ENCODE assay signal across 15 cellular contexts in genomic region chr13:73973156-73973555, GRCh38.
DNase-seq lines count a peak whose midpoint lies in the region; ATAC-seq and TF ChIP-seq lines count a peak whose summit lies in the region.
"Had no signal": no experiment of that assay in that cellular context is flagged by ENCODE, and none has a peak within 500 bp of the region (broad histone marks: within the 10 kb centered on the region; RNA-seq: fewer than 3 reads in every experiment).

No MANE protein-coding gene starts in this region.

- no peak overlapping the region for H3K9ac ChIP-seq in MM.1S (ENCODE audit: low read length)

- no peak for DNase-seq in activated naive CD4-positive, alpha-beta T cell treated with anti-CD3 and anti-CD28 coated beads, Interleukin-2, amount 10 ng/mL, durations not matched to agents 7 days and 5 days
- DNase-seq in central memory CD8-positive, alpha-beta T cell (ENCODE audit: low spot score in 2 of 2): no peak
- DNase-seq in stimulated activated effector memory CD8-positive, alpha-beta T cell treated with anti-CD3 and anti-CD28 coated beads, Interleukin-12 subunit alpha, Interleukin-12 subunit beta, amount 100 ng/mL, for 72 hours (ENCODE audit: low spot score in 2 of 2): no peak
- DNase-seq in NCI-H345 treated with DMSO at 0.1 percent for 48 hours (lab: John Stamatoyannopoulos, UW; ENCODE audit: unreplicated experiment) (no peak), NCI-H128 (lab: John Stamatoyannopoulos, UW; ENCODE audit: unreplicated experiment) (no peak), MM.1S (no peak)
- DNase-seq: H9, NCI-H1105, NCI-H1694, NCI-H2081 treated with DMSO at 0.1 percent for 48 hours, NCI-H2227 treated with DMSO at 0.1 percent for 48 hours, NCI-H524 treated with DMSO at 0.1 percent for 48 hours had no signal

- H3K4me2 ChIP-seq in MM.1S (ENCODE audit: low read depth, low read length): no peak overlapping the region

- no peak overlapping the region for H2AFZ ChIP-seq in MM.1S (ENCODE audit: low read length)

- H3K79me2 ChIP-seq in MM.1S (ENCODE audit: low read length): peaks cover 52% of the 10 kb centered on the region

- CTCF ChIA-PET in activated naive CD4-positive, alpha-beta T cell treated with anti-CD3 and anti-CD28 coated beads, Interleukin-2, amount 10 ng/mL, durations not matched to agents 7 days and 5 days (lab: Charles Lee): no interaction called here

- H3K27ac ChIP-seq in MM.1S (ENCODE audit: low read length): no peak overlapping the region
- H3K27ac ChIP-seq: 22Rv1 had no signal

- H3F3A ChIP-seq in MM.1S (ENCODE audit: insufficient read depth, low read length): no peaks in the 10 kb centered on the region

- no peaks in the 10 kb centered on the region for H4K20me1 ChIP-seq in MM.1S (ENCODE audit: insufficient read depth, low read length)

- H3K27me3 ChIP-seq in MM.1S (replicated peaks; ENCODE audit: insufficient read depth, low read length): no peaks in the 10 kb centered on the region

- H3K4me3 Mint-ChIP-seq in activated naive CD4-positive, alpha-beta T cell treated with anti-CD3 and anti-CD28 coated beads, Interleukin-2, amount 50 U/mL, for 24 hours: no peak overlapping the region
- no peak overlapping the region for H3K4me3 Mint-ChIP-seq in activated naive CD4-positive, alpha-beta T cell treated with anti-CD3 and anti-CD28 coated beads, Interleukin-2, amount 10 ng/mL, durations not matched to agents 7 days and 5 days
- H3K4me3 Mint-ChIP-seq in IgD-negative memory B cell: peak overlapping the region; percentile 22 to 56 (median 48)
- H3K4me3 Mint-ChIP-seq in central memory CD8-positive, alpha-beta T cell: peak overlapping the region; percentile 6
- H3K4me3 Mint-ChIP-seq in stimulated activated effector memory CD8-positive, alpha-beta T cell treated with anti-CD3 and anti-CD28 coated beads, Interleukin-12 subunit alpha, Interleukin-12 subunit beta, amount 100 ng/mL, for 72 hours: peak overlapping the region; percentile 4
- H3K4me3 Mint-ChIP-seq: H9 had no signal

- peak; percentile 77 for ATAC-seq in central memory CD8-positive, alpha-beta T cell (replicated peaks; ENCODE audit: extremely low read depth, poor library complexity, severe bottlenecking)
- ATAC-seq in stimulated activated effector memory CD8-positive, alpha-beta T cell treated with anti-CD3 and anti-CD28 coated beads, Interleukin-12 subunit alpha, Interleukin-12 subunit beta, amount 100 ng/mL, for 72 hours: peak; percentile 51

- peaks cover 77% of the 10 kb centered on the region for H3K4me1 Mint-ChIP-seq in activated naive CD4-positive, alpha-beta T cell treated with anti-CD3 and anti-CD28 coated beads, Interleukin-2, amount 50 U/mL, for 24 hours
- H3K4me1 Mint-ChIP-seq in activated naive CD4-positive, alpha-beta T cell treated with anti-CD3 and anti-CD28 coated beads, Interleukin-2, amount 10 ng/mL, durations not matched to agents 7 days and 5 days: peaks cover 17% of the 10 kb centered on the region
- peaks cover 40 to 60% (median 53%) of the 10 kb centered on the region in 3 donors for H3K4me1 Mint-ChIP-seq in IgD-negative memory B cell
- peaks cover 68% of the 10 kb centered on the region for H3K4me1 Mint-ChIP-seq in central memory CD8-positive, alpha-beta T cell
- H3K4me1 Mint-ChIP-seq in stimulated activated effector memory CD8-positive, alpha-beta T cell treated with anti-CD3 and anti-CD28 coated beads, Interleukin-12 subunit alpha, Interleukin-12 subunit beta, amount 100 ng/mL, for 72 hours: peaks cover 51% of the 10 kb centered on the region

- H3K4me1 ChIP-seq in MM.1S (ENCODE audit: low read length): peaks cover 20% of the 10 kb centered on the region

- no peak for TF ChIP-seq CTCF in MM.1S (IDR thresholded peaks at IDR 0.05; ENCODE audit: low read length)

- H3K9me2 ChIP-seq in MM.1S (replicated peaks; ENCODE audit: insufficient read depth, low read length): no peaks in the 10 kb centered on the region

- no peaks in the 10 kb centered on the region for H3K36me3 ChIP-seq in MM.1S (replicated peaks; ENCODE audit: insufficient read depth, low read length)

- peak overlapping the region; percentile 56 for H3K27ac Mint-ChIP-seq in activated naive CD4-positive, alpha-beta T cell treated with anti-CD3 and anti-CD28 coated beads, Interleukin-2, amount 50 U/mL, for 24 hours
- no peak overlapping the region for H3K27ac Mint-ChIP-seq in activated naive CD4-positive, alpha-beta T cell treated with anti-CD3 and anti-CD28 coated beads, Interleukin-2, amount 10 ng/mL, durations not matched to agents 7 days and 5 days
- peak overlapping the region in 1 of 3 donors; percentile 2 for H3K27ac Mint-ChIP-seq in IgD-negative memory B cell
- H3K27ac Mint-ChIP-seq in central memory CD8-positive, alpha-beta T cell (ENCODE audit: low read depth): peak overlapping the region; percentile 20
- no peak overlapping the region for H3K27ac Mint-ChIP-seq in stimulated activated effector memory CD8-positive, alpha-beta T cell treated with anti-CD3 and anti-CD28 coated beads, Interleukin-12 subunit alpha, Interleukin-12 subunit beta, amount 100 ng/mL, for 72 hours

- no peaks in the 10 kb centered on the region for H3K27me3 Mint-ChIP-seq in activated naive CD4-positive, alpha-beta T cell treated with anti-CD3 and anti-CD28 coated beads, Interleukin-2, amount 50 U/mL, for 24 hours
- H3K27me3 Mint-ChIP-seq in activated naive CD4-positive, alpha-beta T cell treated with anti-CD3 and anti-CD28 coated beads, Interleukin-2, amount 10 ng/mL, durations not matched to agents 7 days and 5 days: no peaks in the 10 kb centered on the region
- H3K27me3 Mint-ChIP-seq in IgD-negative memory B cell: no peaks in the 10 kb centered on the region
- H3K27me3 Mint-ChIP-seq in central memory CD8-positive, alpha-beta T cell: no peaks in the 10 kb centered on the region

- H3K4me3 ChIP-seq in MM.1S (ENCODE audit: low read length): no peak overlapping the region

- H3K9me3 Mint-ChIP-seq in activated naive CD4-positive, alpha-beta T cell treated with anti-CD3 and anti-CD28 coated beads, Interleukin-2, amount 50 U/mL, for 24 hours: peaks cover 10% of the 10 kb centered on the region
- peaks cover 4% of the 10 kb centered on the region for H3K9me3 Mint-ChIP-seq in activated naive CD4-positive, alpha-beta T cell treated with anti-CD3 and anti-CD28 coated beads, Interleukin-2, amount 10 ng/mL, durations not matched to agents 7 days and 5 days
- H3K9me3 Mint-ChIP-seq in IgD-negative memory B cell: peaks cover 4 to 11% (median 6%) of the 10 kb centered on the region in 3 donors
- H3K9me3 Mint-ChIP-seq in central memory CD8-positive, alpha-beta T cell: peaks cover 5% of the 10 kb centered on the region
- no peaks in the 10 kb centered on the region for H3K9me3 Mint-ChIP-seq in stimulated activated effector memory CD8-positive, alpha-beta T cell treated with anti-CD3 and anti-CD28 coated beads, Interleukin-12 subunit alpha, Interleukin-12 subunit beta, amount 100 ng/mL, for 72 hours

- peaks cover 30% of the 10 kb centered on the region for H3K36me3 Mint-ChIP-seq in activated naive CD4-positive, alpha-beta T cell treated with anti-CD3 and anti-CD28 coated beads, Interleukin-2, amount 50 U/mL, for 24 hours
- peaks cover 22% of the 10 kb centered on the region for H3K36me3 Mint-ChIP-seq in activated naive CD4-positive, alpha-beta T cell treated with anti-CD3 and anti-CD28 coated beads, Interleukin-2, amount 10 ng/mL, durations not matched to agents 7 days and 5 days
- peaks cover 12% of the 10 kb centered on the region for H3K36me3 Mint-ChIP-seq in IgD-negative memory B cell
- peaks cover 13% of the 10 kb centered on the region for H3K36me3 Mint-ChIP-seq in central memory CD8-positive, alpha-beta T cell (ENCODE audit: insufficient read depth)
- peaks cover 6% of the 10 kb centered on the region for H3K36me3 Mint-ChIP-seq in stimulated activated effector memory CD8-positive, alpha-beta T cell treated with anti-CD3 and anti-CD28 coated beads, Interleukin-12 subunit alpha, Interleukin-12 subunit beta, amount 100 ng/mL, for 72 hours

- H3K9me3 ChIP-seq in MM.1S (replicated peaks; ENCODE audit: insufficient read depth, low read length): no peaks in the 10 kb centered on the region

Comparison
In these comparisons a context has a peak if more than half of its experiments do, and no peak if none do; other contexts are left out.
1. H3K27ac Mint-ChIP-seq: peak in activated naive CD4-positive, alpha-beta T cell treated with anti-CD3 and anti-CD28 coated beads, Interleukin-2, amount 50 U/mL, for 24 hours (single experiment) and central memory CD8-positive, alpha-beta T cell (single experiment); none in activated naive CD4-positive, alpha-beta T cell treated with anti-CD3 and anti-CD28 coated beads, Interleukin-2, amount 10 ng/mL, durations not matched to agents 7 days and 5 days (single experiment) and stimulated activated effector memory CD8-positive, alpha-beta T cell treated with anti-CD3 and anti-CD28 coated beads, Interleukin-12 subunit alpha, Interleukin-12 subunit beta, amount 100 ng/mL, for 72 hours (single experiment).
2. H3K4me3 Mint-ChIP-seq: peak in IgD-negative memory B cell (4 of 4), central memory CD8-positive, alpha-beta T cell (single experiment) and stimulated activated effector memory CD8-positive, alpha-beta T cell treated with anti-CD3 and anti-CD28 coated beads, Interleukin-12 subunit alpha, Interleukin-12 subunit beta, amount 100 ng/mL, for 72 hours (single experiment); none in activated naive CD4-positive, alpha-beta T cell treated with anti-CD3 and anti-CD28 coated beads, Interleukin-2, amount 50 U/mL, for 24 hours (single experiment) and activated naive CD4-positive, alpha-beta T cell treated with anti-CD3 and anti-CD28 coated beads, Interleukin-2, amount 10 ng/mL, durations not matched to agents 7 days and 5 days (single experiment).